Comparison of ENCODE assay signal across 8 cellular contexts in the genomic region with DNA sequence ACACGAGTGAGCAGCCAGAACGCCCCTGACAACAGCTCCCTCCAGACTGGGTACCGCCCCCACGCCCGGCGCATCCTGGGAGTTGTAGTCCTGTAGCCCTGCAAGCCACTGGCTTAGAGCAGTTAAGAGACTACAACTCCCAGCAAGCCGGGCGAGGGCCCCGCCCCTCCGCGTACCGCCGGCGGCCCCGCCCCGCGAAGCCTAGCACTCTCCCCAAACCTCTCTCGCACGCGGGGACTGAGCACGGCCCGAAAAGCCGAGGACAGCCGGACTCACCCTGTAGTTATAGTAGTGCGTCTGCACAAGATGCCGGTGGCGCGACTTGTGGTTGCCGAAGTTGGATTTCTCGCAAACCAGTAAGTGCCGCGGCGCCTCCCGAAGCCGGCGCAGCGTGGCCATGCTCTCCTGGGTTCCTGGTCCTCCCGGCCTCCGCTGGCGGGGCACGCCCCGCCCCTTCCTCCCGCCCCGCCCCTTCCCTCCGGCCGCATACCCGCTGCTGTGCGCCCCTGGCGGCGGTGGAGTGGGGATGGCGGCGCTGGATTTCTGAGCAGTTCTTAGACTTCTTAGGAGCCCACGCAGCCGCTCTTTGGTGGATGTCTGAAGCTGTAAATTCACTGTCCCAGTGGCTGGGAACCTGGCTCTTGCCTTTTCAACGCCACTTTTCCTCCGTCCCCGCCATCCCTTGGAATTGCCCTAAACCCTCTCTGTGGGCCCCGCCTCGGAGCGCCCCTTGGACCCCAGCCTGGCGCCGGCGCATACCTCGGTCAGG. TPM values are rescaled to one million over a fixed set of nuclear protein-coding genes. Genes with fewer than 3 reads are reported as not detected.
DNase-seq lines count a peak whose midpoint lies in the region; ATAC-seq, FAIRE-seq and TF ChIP-seq lines count a peak whose summit lies in the region.

A gene with protein sequence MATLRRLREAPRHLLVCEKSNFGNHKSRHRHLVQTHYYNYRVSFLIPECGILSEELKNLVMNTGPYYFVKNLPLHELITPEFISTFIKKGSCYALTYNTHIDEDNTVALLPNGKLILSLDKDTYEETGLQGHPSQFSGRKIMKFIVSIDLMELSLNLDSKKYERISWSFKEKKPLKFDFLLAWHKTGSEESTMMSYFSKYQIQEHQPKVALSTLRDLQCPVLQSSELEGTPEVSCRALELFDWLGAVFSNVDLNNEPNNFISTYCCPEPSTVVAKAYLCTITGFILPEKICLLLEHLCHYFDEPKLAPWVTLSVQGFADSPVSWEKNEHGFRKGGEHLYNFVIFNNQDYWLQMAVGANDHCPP (minus strand): TSS at position 434 of the 769 bp plus-strand sequence. CDS start 35 bp downstream, at position 399.

- TF ChIP-seq POLR2A in breast epithelium (IDR thresholded peaks at IDR 0.05): no peak

- H3K27me3 ChIP-seq in breast epithelium: no peaks in the 10 kb centered on the region
- H3K27me3 ChIP-seq in iPS-20b (ENCODE audit: insufficient read depth, low read length): no peaks in the 10 kb centered on the region
- no peaks in the 10 kb centered on the region for H3K27me3 ChIP-seq in small intestine (ENCODE audit: control insufficient read depth in 2 of 2, insufficient read depth in 2 of 2, low read length in 2 of 2)

- DNase-seq in ACHN: peak; percentile 94
- peak; percentile 89 for DNase-seq in NCI-H2171 (lab: John Stamatoyannopoulos, UW)
- DNase-seq in breast epithelium (ENCODE audit: low spot score in 2 of 2): peak; percentile 95
- DNase-seq in small intestine: peak; percentile 96

- TF ChIP-seq CTCF in VCaP (conservative IDR thresholded peaks at IDR 0.05): peak; percentile 87
- peak; percentile 76 to 82 (median 79) for TF ChIP-seq CTCF in breast epithelium (IDR thresholded peaks at IDR 0.05)

- peak within 1 kb of the TSS; percentile 72; the same call in 1 of the 2 replicates for H3K9ac ChIP-seq in iPS-20b (ENCODE audit: low read depth, low read length)

- H3K4me1 ChIP-seq in breast epithelium (no peaks in the 10 kb centered on the region), iPS-20b (ENCODE audit: insufficient read depth, low read length) (no peaks in the 10 kb centered on the region), small intestine (ENCODE audit: control insufficient read depth in 2 of 2, insufficient read depth in 1 of 2, low read depth in 1 of 2, low read length in 1 of 2) (no peaks in the 10 kb centered on the region)

- FAIRE-seq in small intestine (lab: Jason Lieb, UNC): no peak

- intact Hi-C loops in breast epithelium (cut with DNase I; ENCODE audit: low total_unique reads): no loop called here

- peak within 1 kb of the TSS; percentile 66 for H3K27ac ChIP-seq in VCaP
- H3K27ac ChIP-seq in breast epithelium: peak within 1 kb of the TSS; percentile 83 to 96
- H3K27ac ChIP-seq in iPS-20b (ENCODE audit: low read length): no peak within 1 kb of the TSS
- peak within 1 kb of the TSS; percentile 71 to 91 for H3K27ac ChIP-seq in small intestine (ENCODE audit: low read depth in 1 of 2, low read length in 1 of 2)

- 0 to 1% (median 0%) methylated on average over 62 to 64 of the region's 64 CpGs for WGBS in small intestine, 3 donors

- in situ Hi-C loops in ACHN (cut with HindIII; ENCODE audit: low pct_ligation_motif_present, low pct_unique_long_range_greater_than_20kb, low sequenced_read_pairs): no loop called here

- no peaks in the 10 kb centered on the region for H3K36me3 ChIP-seq in breast epithelium
- peaks cover 18% of the 10 kb centered on the region for H3K36me3 ChIP-seq in iPS-20b (ENCODE audit: insufficient read depth, low read depth, low read length)
- no peaks in the 10 kb centered on the region for H3K36me3 ChIP-seq in small intestine (ENCODE audit: control insufficient read depth in 2 of 2, insufficient read depth in 2 of 2, low read length in 2 of 2)

- H3K9me3 ChIP-seq in breast epithelium (no peaks in the 10 kb centered on the region), iPS-20b (ENCODE audit: insufficient read depth, low read depth, low read length) (no peaks in the 10 kb centered on the region), small intestine (ENCODE audit: control insufficient read depth, low read depth) (no peaks in the 10 kb centered on the region)

- H3K4me3 ChIP-seq in breast epithelium (peak within 1 kb of the TSS; percentile 59 to 86 (median 71)), iPS-20b (ENCODE audit: low read length) (peak within 1 kb of the TSS; percentile 97), small intestine (ENCODE audit: low read depth in 1 of 2, low read length in 2 of 2) (peak within 1 kb of the TSS; percentile 77 to 78)

- ATAC-seq in GM18867 (IDR thresholded peaks at IDR 0.05; ENCODE audit: unreplicated experiment): peak; percentile 94
- peak; percentile 90 for ATAC-seq in HG03103 (IDR thresholded peaks at IDR 0.05; ENCODE audit: low read depth, unreplicated experiment)

RNA-seq across cellular contexts. Expression of the gene that starts here (rescaled TPM):
- total RNA-seq in breast epithelium: 1 to 10 TPM; 5.9 to 9.2 (median 7.5) TPM
- 10 to 100 TPM in 1 of 3 donors, 1 to 10 TPM in 2; 2.2 to 10.6 (median 2.7) TPM for polyA plus RNA-seq in small intestine
